Comparison of ENCODE assay signal across 17 cellular contexts in genomic region chr17:21012736-21013135, GRCh38. TPM values are rescaled to one million over a fixed set of nuclear protein-coding genes. Genes with fewer than 3 reads are reported as not detected.
DNase-seq lines count a peak whose midpoint lies in the region; ATAC-seq and TF ChIP-seq lines count a peak whose summit lies in the region.
"Had no signal": no experiment of that assay in that cellular context is flagged by ENCODE, and none has a peak within 500 bp of the region (broad histone marks: within the 10 kb centered on the region; RNA-seq: fewer than 3 reads in every experiment).

No MANE protein-coding gene starts in this region.

- H3K4me3 Mint-ChIP-seq in CD4-positive, CD25-positive, alpha-beta regulatory T cell: no peak overlapping the region
- H3K4me3 Mint-ChIP-seq: CD4-positive, alpha-beta memory T cell; HFFc6 had no signal

- peaks cover 0 to 4% (median 2%) of the 10 kb centered on the region in 4 donors for H3K4me1 Mint-ChIP-seq in CD4-positive, CD25-positive, alpha-beta regulatory T cell

- H3K4me3 ChIP-seq in CD4-positive, CD25-positive, alpha-beta regulatory T cell (ENCODE audit: low read depth, low read length): no peak overlapping the region
- no peak overlapping the region for H3K4me3 ChIP-seq in heart right ventricle
- H3K4me3 ChIP-seq in psoas muscle: no peak overlapping the region

- peaks cover 94% of the 10 kb centered on the region for H3K36me3 ChIP-seq in CD4-positive, CD25-positive, alpha-beta regulatory T cell (ENCODE audit: control insufficient read depth, insufficient read depth, low read length)
- peaks cover 4 to 100% (median 83%) of the 10 kb centered on the region in 9 donors for H3K36me3 ChIP-seq in heart right ventricle
- peaks cover 4 to 100% of the 10 kb centered on the region in 2 donors for H3K36me3 ChIP-seq in psoas muscle (ENCODE audit: insufficient read depth in 1 of 2, low read depth in 1 of 2)

- no peaks in the 10 kb centered on the region for H3K27me3 Mint-ChIP-seq in CD4-positive, CD25-positive, alpha-beta regulatory T cell
- H3K27me3 Mint-ChIP-seq: CD4-positive, alpha-beta memory T cell had no signal

- intact Hi-C loops in heart right ventricle (cut with DNase I) (no loop called here), psoas muscle (cut with DNase I) (no loop called here)

- H3K9me3 ChIP-seq in CD4-positive, CD25-positive, alpha-beta regulatory T cell (ENCODE audit: control insufficient read depth in 2 of 2, low read length in 2 of 2): no peaks in the 10 kb centered on the region
- no peaks in the 10 kb centered on the region for H3K9me3 ChIP-seq in heart right ventricle
- H3K9me3 ChIP-seq in psoas muscle: no peaks in the 10 kb centered on the region

- H3K27ac Mint-ChIP-seq in CD4-positive, CD25-positive, alpha-beta regulatory T cell: peak overlapping the region in 2 of 3 donors; percentile 11 to 55

- H3K36me3 Mint-ChIP-seq in CD4-positive, CD25-positive, alpha-beta regulatory T cell: peaks cover 47% of the 10 kb centered on the region

- TF ChIP-seq CTCF in heart right ventricle (IDR thresholded peaks at IDR 0.05): peak in 4 of 9 donors; percentile 11 to 41 (median 25)
- TF ChIP-seq CTCF in psoas muscle (IDR thresholded peaks at IDR 0.05): no peak
- TF ChIP-seq CTCF in GM10266 (IDR thresholded peaks at IDR 0.05; ENCODE audit: control insufficient read depth, insufficient read depth, low read depth, missing control alignments): no peak

- no peaks in the 10 kb centered on the region for H3K4me1 ChIP-seq in CD4-positive, CD25-positive, alpha-beta regulatory T cell (ENCODE audit: control insufficient read depth, insufficient read depth, low read length, poor library complexity, severe bottlenecking)
- peaks cover 0 to 40% (median 11%) of the 10 kb centered on the region in 9 donors for H3K4me1 ChIP-seq in heart right ventricle
- no peaks in the 10 kb centered on the region for H3K4me1 ChIP-seq in psoas muscle

- no peaks in the 10 kb centered on the region for H3K9me3 Mint-ChIP-seq in CD4-positive, CD25-positive, alpha-beta regulatory T cell
- H3K9me3 Mint-ChIP-seq: CD4-positive, alpha-beta memory T cell; HFFc6 had no signal

- no peaks in the 10 kb centered on the region for H3K27me3 ChIP-seq in CD4-positive, CD25-positive, alpha-beta regulatory T cell (ENCODE audit: control insufficient read depth, insufficient read depth, low read length)
- no peaks in the 10 kb centered on the region for H3K27me3 ChIP-seq in heart right ventricle
- H3K27me3 ChIP-seq in psoas muscle (ENCODE audit: insufficient read depth in 3 of 3, low read length in 2 of 3): no peaks in the 10 kb centered on the region

- no peak for ATAC-seq in CD4-positive, CD25-positive, alpha-beta regulatory T cell (ENCODE audit: low read depth in 2 of 2)
- ATAC-seq in heart right ventricle (peak in 5 of 8 donors; percentile 29 to 68 (median 47)), psoas muscle (peak in 3 of 4 donors; percentile 4 to 35 (median 10)), GM19452 (IDR thresholded peaks at IDR 0.05; ENCODE audit: unreplicated experiment) (no peak), HG03432 (IDR thresholded peaks at IDR 0.05; ENCODE audit: unreplicated experiment) (no peak), HG02588 (IDR thresholded peaks at IDR 0.05; ENCODE audit: unreplicated experiment) (no peak)
- ATAC-seq: PC-3 had no signal

- DNase-seq in CD4-positive, CD25-positive, alpha-beta regulatory T cell: no peak
- DNase-seq in caudate nucleus (lab: John Stamatoyannopoulos, UW): no peak
- no peak for DNase-seq in heart right ventricle
- DNase-seq in psoas muscle: no peak
- no peak for DNase-seq in GM10266 (ENCODE audit: extremely low spot score)
- DNase-seq: AML-193; CD4-positive, alpha-beta memory T cell; GF-D8; HFFc6; NCI-H1092; NCI-H226; PC-3; SHP77 had no signal

- H3K27ac ChIP-seq in CD4-positive, CD25-positive, alpha-beta regulatory T cell (ENCODE audit: insufficient read depth, low read length, poor library complexity, severe bottlenecking): no peak overlapping the region
- H3K27ac ChIP-seq in caudate nucleus (ENCODE audit: low read depth, low read length): peak overlapping the region; percentile 2
- no peak overlapping the region for H3K27ac ChIP-seq in heart right ventricle
- no peak overlapping the region for H3K27ac ChIP-seq in psoas muscle
- H3K27ac ChIP-seq: KMS-11 had no signal

- WGBS in heart right ventricle, 2 donors: 50 to 52% methylated on average over 8 of the region's 8 CpGs
- WGBS in psoas muscle, 3 donors: 49 to 69% (median 55%) methylated on average over 8 of the region's 8 CpGs

RNA-seq across cellular contexts. Expression of gene USP22, which starts 30.1 kb away (rescaled TPM):
- total RNA-seq in CD4-positive, CD25-positive, alpha-beta regulatory T cell: 152 TPM
- 10 to 100 TPM; 32.1 to 39.8 (median 37.9) TPM for polyA plus RNA-seq in CD4-positive, CD25-positive, alpha-beta regulatory T cell
- 100 to 1,000 TPM; 121 to 218 (median 182) TPM for total RNA-seq in heart right ventricle
- 10 to 100 TPM; 26.6 to 47.4 TPM for polyA plus RNA-seq in heart right ventricle
- total RNA-seq in psoas muscle: 100 to 1,000 TPM; 150 to 287 (median 183) TPM
- polyA plus RNA-seq in psoas muscle: 10 to 100 TPM; 46.4 to 80.5 (median 76.5) TPM

Comparison
In these comparisons a context has a peak if more than half of its experiments do, and no peak if none do; other contexts are left out.
1. ATAC-seq: peak in heart right ventricle (5 of 8) and psoas muscle (3 of 4); none in CD4-positive, CD25-positive, alpha-beta regulatory T cell (0 of 2), GM19452 (single experiment), HG03432 (single experiment) and HG02588 (single experiment).